16 cellular contexts compared by ENCODE assay signal in the genomic region with DNA sequence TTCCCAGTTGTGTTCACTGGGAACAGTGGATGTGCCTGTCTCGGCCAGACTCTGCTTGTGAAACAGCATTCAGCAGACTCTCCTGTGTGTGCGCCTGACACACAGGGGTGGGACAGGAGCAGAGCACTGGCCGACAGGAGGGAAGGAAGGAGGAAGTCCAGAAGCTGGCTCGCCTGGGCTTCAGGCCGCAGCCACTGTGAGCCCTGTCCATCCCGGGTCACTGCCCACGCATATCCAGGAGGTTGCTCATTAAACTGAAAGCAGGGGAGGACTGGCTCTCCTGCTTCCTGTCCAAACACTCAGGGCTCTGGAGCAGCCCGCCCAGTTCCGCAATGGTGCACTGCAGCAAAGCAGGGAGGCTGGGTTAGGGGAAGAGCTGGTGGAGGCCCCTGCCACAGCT.
DNase-seq lines count a peak whose midpoint lies in the region; ATAC-seq, FAIRE-seq and TF ChIP-seq lines count a peak whose summit lies in the region.
"Had no signal": no experiment of that assay in that cellular context is flagged by ENCODE, and none has a peak within 500 bp of the region (broad histone marks: within the 10 kb centered on the region; RNA-seq: fewer than 3 reads in every experiment).

No MANE protein-coding gene starts in this region.

- no peak overlapping the region for H3K27ac Mint-ChIP-seq in activated CD8-positive, alpha-beta T cell treated with anti-CD3 and anti-CD28 coated beads for 36 hours
- H3K27ac Mint-ChIP-seq: activated CD4-positive, alpha-beta T cell treated with anti-CD3 and anti-CD28 coated beads for 36 hours; activated T-cell treated with anti-CD3 and anti-CD28 coated beads, Interleukin-2, amount 50 U/mL, for 24 hours had no signal

- DNase-seq in NCI-H226 (peak; percentile 97), endothelial cell of umbilical vein (ENCODE audit: low read depth, low spot score) (peak; percentile 70), left lung (peak in 1 of 2 donors; percentile 60), smooth muscle cell (lab: John Stamatoyannopoulos, UW; ENCODE audit: unreplicated experiment) (no peak), mesenteric fat pad (ENCODE audit: low spot score) (no peak), D721Med (ENCODE audit: insufficient read length, low spot score) (no peak)
- no peak for DNase-seq in activated CD8-positive, alpha-beta T cell treated with anti-CD3 and anti-CD28 coated beads for 36 hours
- DNase-seq: activated CD4-positive, alpha-beta T cell treated with anti-CD3 and anti-CD28 coated beads for 36 hours; activated T-cell treated with anti-CD3 and anti-CD28 coated beads, Interleukin-2, amount 50 U/mL, for 24 hours; esophagus squamous epithelium; stimulated activated CD4-positive, alpha-beta T cell treated with anti-CD3 and anti-CD28 coated beads, Interleukin-2, amount 100 ng/mL, for 24 hours; stimulated activated CD8-positive, alpha-beta memory T cell treated with anti-CD3 and anti-CD28 coated beads, Interleukin-4, amount 100 ng/mL, for 48 hours; T-helper 2 cell had no signal

- H3K27me3 ChIP-seq in endothelial cell of umbilical vein (ENCODE audit: control insufficient read depth in 2 of 2, insufficient read depth in 2 of 2, low read length in 2 of 2) (no peaks in the 10 kb centered on the region), left lung (no peaks in the 10 kb centered on the region), smooth muscle cell (ENCODE audit: low read depth) (no peaks in the 10 kb centered on the region)
- H3K27me3 ChIP-seq: adrenal gland had no signal

- ATAC-seq in left lung (peak; percentile 84), HG02623 (IDR thresholded peaks at IDR 0.05; ENCODE audit: unreplicated experiment) (no peak)
- no peak for ATAC-seq in activated CD8-positive, alpha-beta T cell treated with anti-CD3 and anti-CD28 coated beads for 36 hours
- ATAC-seq: activated CD4-positive, alpha-beta T cell treated with anti-CD3 and anti-CD28 coated beads for 36 hours had no signal

- no peak overlapping the region for H3K4me3 ChIP-seq in endothelial cell of umbilical vein (replicated peaks in 1 of 3; ENCODE audit: insufficient read depth in 1 of 3, low read depth in 1 of 3, low read length in 3 of 3)
- no peak overlapping the region for H3K4me3 ChIP-seq in left lung
- no peak overlapping the region for H3K4me3 ChIP-seq in smooth muscle cell
- H3K4me3 ChIP-seq: adrenal gland, coronary artery, esophagus squamous epithelium had no signal

- no peak for TF ChIP-seq CTCF in endothelial cell of umbilical vein (IDR thresholded peaks at IDR 0.05; ENCODE audit: extremely low read depth in 1 of 2, insufficient read depth in 1 of 2, low read depth in 1 of 2, low read length in 2 of 2)
- TF ChIP-seq CTCF in left lung (IDR thresholded peaks at IDR 0.05) = no peak
- TF ChIP-seq CTCF in smooth muscle cell (IDR thresholded peaks at IDR 0.05; ENCODE audit: borderline replicate concordance, insufficient read depth, poor library complexity, severe bottlenecking) = no peak
- TF ChIP-seq CTCF in activated CD8-positive, alpha-beta T cell treated with anti-CD3 and anti-CD28 coated beads for 36 hours (IDR thresholded peaks at IDR 0.05) = no peak
- no peak for TF ChIP-seq CTCF in D721Med (IDR thresholded peaks at IDR 0.05; ENCODE audit: insufficient read depth, missing control alignments)

- H3K79me2 ChIP-seq in endothelial cell of umbilical vein (ENCODE audit: control insufficient read depth, insufficient read depth, low read length) = no peaks in the 10 kb centered on the region
- no peaks in the 10 kb centered on the region for H3K79me2 ChIP-seq in smooth muscle cell (ENCODE audit: low read depth)

- POLR2A ChIA-PET in endothelial cell of umbilical vein (lab: Charles Lee) = no interaction called here
- POLR2A ChIA-PET in activated CD8-positive, alpha-beta T cell treated with anti-CD3 and anti-CD28 coated beads for 36 hours (lab: Charles Lee) = no interaction called here

- BruUV-seq in endothelial cell of umbilical vein (replicated peaks; lab: Mats Ljungman, UMichigan) = no TSS peak

- H3K27ac ChIP-seq in endothelial cell of umbilical vein (ENCODE audit: insufficient read depth, low read depth, low read length) = peak overlapping the region; percentile 1
- no peak overlapping the region for H3K27ac ChIP-seq in left lung
- no peak overlapping the region for H3K27ac ChIP-seq in smooth muscle cell (ENCODE audit: low read depth)

- no peak overlapping the region for H3K4me3 Mint-ChIP-seq in activated CD8-positive, alpha-beta T cell treated with anti-CD3 and anti-CD28 coated beads for 36 hours
- H3K4me3 Mint-ChIP-seq: activated CD4-positive, alpha-beta T cell treated with anti-CD3 and anti-CD28 coated beads for 36 hours; activated T-cell treated with anti-CD3 and anti-CD28 coated beads, Interleukin-2, amount 50 U/mL, for 24 hours had no signal

- WGBS in smooth muscle cell (ENCODE audit: low lambda C conversion rate) = 28% methylated on average over 9 of the region's 9 CpGs

- H3K9me1 ChIP-seq in endothelial cell of umbilical vein (replicated peaks; ENCODE audit: control insufficient read depth, extremely low read depth, insufficient read depth, low read length) = no peaks in the 10 kb centered on the region

- H3K9ac ChIP-seq in endothelial cell of umbilical vein (replicated peaks; ENCODE audit: extremely low read depth, insufficient read depth, low read length) (no peak overlapping the region), smooth muscle cell (ENCODE audit: low read depth) (no peak overlapping the region)

- TF ChIP-seq POLR2A in endothelial cell of umbilical vein (IDR thresholded peaks at IDR 0.05; ENCODE audit: low read depth, low read length) = no peak

- H3K4me1 Mint-ChIP-seq in activated CD8-positive, alpha-beta T cell treated with anti-CD3 and anti-CD28 coated beads for 36 hours (ENCODE audit: low read depth) = peaks cover 21% of the 10 kb centered on the region

- peaks cover 28% of the 10 kb centered on the region for H3K4me1 ChIP-seq in endothelial cell of umbilical vein (ENCODE audit: control insufficient read depth, extremely low read depth, insufficient read depth, low read length)
- peaks cover 10% of the 10 kb centered on the region in 2 donors for H3K4me1 ChIP-seq in left lung
- no peaks in the 10 kb centered on the region for H3K4me1 ChIP-seq in smooth muscle cell (ENCODE audit: low read depth)
- H3K4me1 ChIP-seq: adrenal gland had no signal

- peak; percentile 93 for FAIRE-seq in endothelial cell of umbilical vein (lab: Jason Lieb, UNC)
- no peak for FAIRE-seq in D721Med (lab: Jason Lieb, UNC)

- H3K36me3 ChIP-seq in endothelial cell of umbilical vein (ENCODE audit: control insufficient read depth in 2 of 2, extremely low read depth in 1 of 2, insufficient read depth in 2 of 2, low read length in 2 of 2) (no peaks in the 10 kb centered on the region), left lung (no peaks in the 10 kb centered on the region), smooth muscle cell (ENCODE audit: low read depth) (no peaks in the 10 kb centered on the region)
- H3K36me3 ChIP-seq: adrenal gland, esophagus squamous epithelium had no signal

- intact Hi-C loops in endothelial cell of umbilical vein (cut with micrococcal nuclease) = loop anchor here (1.0 to 5.0 kb wide), 3 partner anchors 81 to 150 kb away; no protein-coding TSS in a partner anchor
- intact Hi-C loops in left lung (cut with DNase I) = no loop called here
- intact Hi-C loops in activated CD8-positive, alpha-beta T cell treated with anti-CD3 and anti-CD28 coated beads for 36 hours (cut with micrococcal nuclease) = no loop called here

- H3K27me3 Mint-ChIP-seq in activated CD8-positive, alpha-beta T cell treated with anti-CD3 and anti-CD28 coated beads for 36 hours = peaks cover 12% of the 10 kb centered on the region

- H4K20me1 ChIP-seq in endothelial cell of umbilical vein (replicated peaks; ENCODE audit: control insufficient read depth, extremely low read depth, insufficient read depth, low read length) (no peaks in the 10 kb centered on the region), smooth muscle cell (ENCODE audit: low read depth) (no peaks in the 10 kb centered on the region)

- H2AFZ ChIP-seq in endothelial cell of umbilical vein (ENCODE audit: low read depth, low read length) (peak overlapping the region; percentile 44), smooth muscle cell (ENCODE audit: low read depth) (no peak overlapping the region)

- H3K9me3 ChIP-seq in endothelial cell of umbilical vein (replicated peaks; ENCODE audit: control insufficient read depth, insufficient read depth, low read length) (no peaks in the 10 kb centered on the region), left lung (no peaks in the 10 kb centered on the region), smooth muscle cell (replicated peaks; ENCODE audit: low read depth) (no peaks in the 10 kb centered on the region)
- H3K9me3 ChIP-seq: adrenal gland, esophagus squamous epithelium had no signal

- H3F3A ChIP-seq in smooth muscle cell (ENCODE audit: low read depth) = no peaks in the 10 kb centered on the region

- H3K36me3 Mint-ChIP-seq in activated CD8-positive, alpha-beta T cell treated with anti-CD3 and anti-CD28 coated beads for 36 hours (ENCODE audit: low read depth) = no peaks in the 10 kb centered on the region

- CTCF ChIA-PET in endothelial cell of umbilical vein (lab: Charles Lee) = interaction anchor here (1.1 to 2.0 kb wide), 7 partner anchors 9 to 344 kb away, joined by 3 to 6 read pairs (median 3); no protein-coding TSS in a partner anchor
- CTCF ChIA-PET in activated CD8-positive, alpha-beta T cell treated with anti-CD3 and anti-CD28 coated beads for 36 hours (lab: Charles Lee) = no interaction called here

- no peaks in the 10 kb centered on the region for H3K9me3 Mint-ChIP-seq in activated CD8-positive, alpha-beta T cell treated with anti-CD3 and anti-CD28 coated beads for 36 hours
- H3K9me3 Mint-ChIP-seq: activated T-cell treated with anti-CD3 and anti-CD28 coated beads, Interleukin-2, amount 50 U/mL, for 24 hours had no signal

- dilution Hi-C loops in endothelial cell of umbilical vein (cut with MboI; ENCODE audit: extremely low pct_ligation_motif_present, low sequenced_read_pairs) = no loop called here

- H3K4me2 ChIP-seq in endothelial cell of umbilical vein (ENCODE audit: insufficient read depth, low read length) (peak overlapping the region; percentile 4), smooth muscle cell (peak overlapping the region; percentile 72)

TF ChIP-seq in endothelial cell of umbilical vein, 7 proteins besides CTCF, POLR2A, EP300 and RAD21:
- no peak for TF ChIP-seq GATA2 (IDR thresholded peaks at IDR 0.05; ENCODE audit: insufficient read depth, insufficient read length, low read depth, low read length)
- TF ChIP-seq POLR2AphosphoS5 (IDR thresholded peaks at IDR 0.05; ENCODE audit: insufficient read depth, low read depth, low read length) = peak; percentile 57
- TF ChIP-seq EZH2 (IDR thresholded peaks at IDR 0.05; ENCODE audit: borderline replicate concordance, low read depth, low read length, severe bottlenecking) = no peak
- TF ChIP-seq MYC (IDR thresholded peaks at IDR 0.05; ENCODE audit: low read depth, low read length) = no peak

Comparison
In these comparisons a context has a peak if more than half of its experiments do, and no peak if none do; other contexts are left out.
1. DNase-seq: peak in NCI-H226 (single experiment) and endothelial cell of umbilical vein (single experiment); none in smooth muscle cell (single experiment), activated CD8-positive, alpha-beta T cell treated with anti-CD3 and anti-CD28 coated beads for 36 hours (single experiment), mesenteric fat pad (single experiment) and D721Med (single experiment).